9 cellular contexts compared by ENCODE assay signal in the genomic region with DNA sequence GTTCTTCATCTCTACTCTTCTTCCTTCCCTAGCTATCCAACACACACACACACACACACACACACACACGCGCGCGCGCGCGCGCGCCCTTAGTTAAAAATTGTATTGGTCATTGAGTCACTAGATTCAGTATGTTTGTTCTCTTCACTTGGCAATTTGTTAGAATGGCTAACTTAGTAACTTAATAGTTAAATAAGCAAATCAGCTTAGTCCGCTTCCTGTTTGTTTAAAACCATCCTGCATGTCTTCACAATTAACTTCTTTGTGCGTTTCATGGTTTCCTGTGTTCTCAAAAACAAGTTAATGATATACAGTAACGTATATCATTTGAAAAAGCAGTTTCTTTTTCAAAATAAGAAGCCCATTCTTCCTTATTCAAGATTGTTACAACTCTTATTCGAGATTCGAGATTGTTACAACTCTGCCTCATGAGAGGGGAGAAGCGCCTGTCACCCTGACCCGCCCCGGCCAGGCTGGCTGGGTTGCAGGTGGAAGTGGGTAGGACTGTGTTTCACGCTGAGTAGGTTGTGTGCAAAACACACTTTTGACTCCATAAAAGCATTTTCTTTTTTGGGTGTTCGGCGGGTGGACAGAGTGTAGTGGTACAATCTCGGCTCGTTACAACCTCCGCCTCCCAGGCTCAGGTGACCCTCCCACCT. TPM values are rescaled to one million over a fixed set of nuclear protein-coding genes. Genes with fewer than 3 reads are reported as not detected.
DNase-seq lines count a peak whose midpoint lies in the region; ATAC-seq, FAIRE-seq and TF ChIP-seq lines count a peak whose summit lies in the region.
"Had no signal": no experiment of that assay in that cellular context is flagged by ENCODE, and none has a peak within 500 bp of the region (broad histone marks: within the 10 kb centered on the region; RNA-seq: fewer than 3 reads in every experiment).

No MANE protein-coding gene starts in this region.

- no peaks in the 10 kb centered on the region for H3K9me3 ChIP-seq in HepG2 (ENCODE audit: low read length)
- no peaks in the 10 kb centered on the region for H3K9me3 ChIP-seq in right lobe of liver
- H3K9me3 ChIP-seq in upper lobe of left lung = no peaks in the 10 kb centered on the region

- ATAC-seq in HepG2 = no peak
- no peak for ATAC-seq in right lobe of liver
- no peak for ATAC-seq in upper lobe of left lung (ENCODE audit: low FRiP score in 2 of 2)

- POLR2A ChIA-PET in HepG2 (lab: Yijun Ruan, JAX) = interaction anchor here (3.1 kb wide), 1 partner anchor 9 kb away, joined by 22 read pairs; a partner anchor contains a TSS

- FAIRE-seq in HepG2 (lab: Jason Lieb, UNC) (no peak), D721Med (lab: Jason Lieb, UNC) (no peak)

- peak overlapping the region; percentile 50 for H3K27ac ChIP-seq in HepG2 (ENCODE audit: extremely low read length, insufficient read depth, low read length)
- H3K27ac ChIP-seq in right lobe of liver = no peak overlapping the region
- H3K27ac ChIP-seq in upper lobe of left lung = peak overlapping the region; percentile 48 to 68 (median 62)

- CTCF ChIA-PET in HepG2 (lab: Yijun Ruan, JAX; ENCODE audit: low intra/inter-chr PET ratio, low total read pairs) = no interaction called here

- no peak overlapping the region for H2AFZ ChIP-seq in HepG2 (ENCODE audit: low read length)

- BruUV-seq in HepG2 (replicated peaks; lab: Mats Ljungman, UMichigan) = no TSS peak

- no peaks in the 10 kb centered on the region for H3K79me2 ChIP-seq in HepG2 (ENCODE audit: insufficient read depth, low read length)

- H3K27me3 ChIP-seq in HepG2 (ENCODE audit: control insufficient read depth in 1 of 2, insufficient read depth in 2 of 2, low read length in 2 of 2) (no peaks in the 10 kb centered on the region), right lobe of liver (no peaks in the 10 kb centered on the region), upper lobe of left lung (no peaks in the 10 kb centered on the region)

- H3K4me1 Mint-ChIP-seq in chondrocyte (ENCODE audit: low read depth) = no peaks in the 10 kb centered on the region

- H3K4me2 ChIP-seq in HepG2 (ENCODE audit: low read depth, low read length) = no peak overlapping the region

- DNase-seq in HepG2 (ENCODE audit: low spot score) = peak; percentile 58
- no peak for DNase-seq in right lobe of liver
- DNase-seq in RPMI7951 (ENCODE audit: low read depth) = peak; percentile 44
- DNase-seq in chondrocyte (ENCODE audit: low spot score) = peak; percentile 66
- DNase-seq in upper lobe of left lung = peak in 1 of 2 donors; percentile 81
- no peak for DNase-seq in NCI-H69 (lab: John Stamatoyannopoulos, UW)
- DNase-seq in D721Med (ENCODE audit: insufficient read length, low spot score) = no peak
- DNase-seq in midbrain (lab: John Stamatoyannopoulos, UW) = no peak
- DNase-seq: NCI-H187 treated with DMSO at 0.1 percent for 48 hours had no signal

- H4K20me1 ChIP-seq in HepG2 (ENCODE audit: insufficient read depth, low read length) = no peaks in the 10 kb centered on the region

- WGBS in HepG2 (ENCODE audit: low lambda C conversion rate) = 95% methylated on average over 23 of the region's 23 CpGs
- 73% methylated on average over 18 of the region's 23 CpGs for WGBS in right lobe of liver (ENCODE audit: insufficient coverage, low coverage, low lambda C conversion rate, missing lambda C conversion rate)
- 79 to 80% methylated on average over 23 of the region's 23 CpGs for WGBS in upper lobe of left lung, 2 donors

- H3K27me3 Mint-ChIP-seq in chondrocyte (ENCODE audit: low read depth) = no peaks in the 10 kb centered on the region

- H3K4me3 Mint-ChIP-seq in chondrocyte (ENCODE audit: unreplicated experiment) = no peak overlapping the region

- H3K4me1 ChIP-seq in HepG2 (ENCODE audit: insufficient read depth, low read length) (peaks cover 59% of the 10 kb centered on the region), right lobe of liver (no peaks in the 10 kb centered on the region), upper lobe of left lung (peaks cover 0 to 13% (median 2%) of the 10 kb centered on the region in 4 donors)

- peaks cover 5% of the 10 kb centered on the region for H3K36me3 Mint-ChIP-seq in chondrocyte (ENCODE audit: low read depth)

- in situ Hi-C loops in HepG2 (cut with HindIII; ENCODE audit: extremely low pct_ligation_motif_present, low pct_unique_long_range_greater_than_20kb) = no loop called here

- TF ChIP-seq POLR2A in HepG2 (IDR thresholded peaks at IDR 0.05; ENCODE audit: insufficient read depth in 1 of 2, low read depth in 2 of 2, low read length in 2 of 2) (no peak), right lobe of liver (IDR thresholded peaks at IDR 0.05) (no peak), upper lobe of left lung (IDR thresholded peaks at IDR 0.05) (no peak)

- H3K27ac Mint-ChIP-seq in chondrocyte (ENCODE audit: unreplicated experiment) = no peak overlapping the region

- peaks cover 0 to 4% of the 10 kb centered on the region in 2 experiments; a peak in 1 of 5 replicates for H3K36me3 ChIP-seq in HepG2 (replicated peaks in 1 of 2; ENCODE audit: control insufficient read depth in 1 of 2, insufficient read depth in 2 of 2, low read length in 2 of 2)
- H3K36me3 ChIP-seq in right lobe of liver = no peaks in the 10 kb centered on the region
- peaks cover 0 to 42% (median 3%) of the 10 kb centered on the region in 4 donors for H3K36me3 ChIP-seq in upper lobe of left lung

- TF ChIP-seq RAD21 in HepG2 (CRISPR knock-in tag; IDR thresholded peaks at IDR 0.05) = no peak

- H3K9ac ChIP-seq in HepG2 (ENCODE audit: insufficient read depth, low read depth, low read length) = no peak overlapping the region

- intact Hi-C loops in HepG2 (cut with micrococcal nuclease; ENCODE audit: unreplicated experiment) (no loop called here), right lobe of liver (cut with DNase I) (no loop called here)

- no peak for TF ChIP-seq EP300 in HepG2 (IDR thresholded peaks at IDR 0.05; ENCODE audit: low read depth in 2 of 2, low read length in 2 of 2)
- no peak for TF ChIP-seq EP300 in HepG2 (CRISPR knock-in tag; IDR thresholded peaks at IDR 0.05; ENCODE audit: borderline replicate concordance)
- TF ChIP-seq EP300 in upper lobe of left lung (IDR thresholded peaks at IDR 0.05) = no peak

- TF ChIP-seq CTCF in HepG2 (CRISPR knock-in tag; IDR thresholded peaks at IDR 0.05) = no peak
- TF ChIP-seq CTCF in right lobe of liver (IDR thresholded peaks at IDR 0.05) = no peak
- TF ChIP-seq CTCF in chondrocyte (IDR thresholded peaks at IDR 0.05) = no peak
- TF ChIP-seq CTCF in upper lobe of left lung (IDR thresholded peaks at IDR 0.05) = no peak
- no peak for TF ChIP-seq CTCF in D721Med (IDR thresholded peaks at IDR 0.05; ENCODE audit: insufficient read depth, missing control alignments)

- no peaks in the 10 kb centered on the region for H3K9me3 Mint-ChIP-seq in chondrocyte (ENCODE audit: low read depth)

- H3K4me3 ChIP-seq in HepG2 (replicated peaks in 1 of 3; ENCODE audit: insufficient read depth in 1 of 3, low read depth in 2 of 3, low read length in 3 of 3) (no peak overlapping the region), right lobe of liver (no peak overlapping the region), upper lobe of left lung (no peak overlapping the region)

RNA-seq across cellular contexts. Expression of a gene that starts 9.5 kb away (rescaled TPM):
- total RNA-seq in HepG2 (2016; rRNA removed; fragmentation: Illumina TruSeq; extraction: Trizol) (8.4 and 21.2 TPM in 2 replicates), right lobe of liver (10 to 100 TPM; 11.5 to 37.6 (median 21.6) TPM), chondrocyte (10.2 to 14.0 TPM (median 10.4 TPM) in 3 replicates), upper lobe of left lung (10 to 100 TPM; 17.2 to 52.4 (median 26.5) TPM)
- total RNA-seq in HepG2 (2016; cell fraction: cytosol; rRNA removed; fragmentation: Illumina TruSeq; extraction: Trizol; ENCODE audit: low read depth) = 5.5 and 5.9 TPM in 2 replicates
- 6.5 and 21.5 TPM in 2 replicates for total RNA-seq in HepG2 (2016; cell fraction: insoluble cytoplasmic fraction; rRNA removed; fragmentation: Illumina TruSeq; extraction: Trizol)
- 8.5 and 9.2 TPM in 2 replicates for total RNA-seq in HepG2 (2016; cell fraction: membrane; rRNA removed; fragmentation: Illumina TruSeq; extraction: Trizol)
- 22.7 and 27.7 TPM in 2 replicates for total RNA-seq in HepG2 (2016; cell fraction: nucleus; rRNA removed; fragmentation: Illumina TruSeq; extraction: Trizol)
- polyA plus RNA-seq in HepG2 (2011; rRNA removed) = 27.9 and 43.4 TPM in 2 replicates
- 24.2 and 26.5 TPM in 2 replicates for polyA plus RNA-seq in HepG2 (2011; cell fraction: cytosol; rRNA removed)
- 68.4 and 71.2 TPM in 2 replicates for polyA plus RNA-seq in HepG2 (2011; cell fraction: nucleus; rRNA removed)
- polyA plus RNA-seq in HepG2 (2012) = 35.8 and 38.5 TPM in 2 replicates
- 4.3 and 4.5 TPM in 2 replicates for polyA plus RNA-seq in HepG2 (2016; cell fraction: cytosol; fragmentation: Illumina TruSeq; extraction: Trizol; ENCODE audit: low read depth)
- 11.7 and 14.4 TPM in 2 replicates for polyA plus RNA-seq in HepG2 (2016; cell fraction: insoluble cytoplasmic fraction; fragmentation: Illumina TruSeq; extraction: Trizol; ENCODE audit: low read depth)
- 10.0 and 11.0 TPM in 2 replicates for polyA plus RNA-seq in HepG2 (2016; cell fraction: membrane; fragmentation: Illumina TruSeq; extraction: Trizol; ENCODE audit: low read depth)
- 48.6 and 52.0 TPM in 2 replicates for polyA plus RNA-seq in HepG2 (2016; cell fraction: nucleus; fragmentation: Illumina TruSeq; extraction: Trizol; ENCODE audit: insufficient read depth, low read depth)
- polyA minus RNA-seq in HepG2 (2011; rRNA and poly(A)+ RNA removed; ENCODE audit: low replicate concordance) = 49.9 and 152 TPM in 2 replicates
- 50.4 and 69.9 TPM in 2 replicates for polyA minus RNA-seq in HepG2 (2011; cell fraction: cytosol; rRNA and poly(A)+ RNA removed)
- 56.1 and 70.2 TPM in 2 replicates for polyA minus RNA-seq in HepG2 (2011; cell fraction: nucleus; rRNA and poly(A)+ RNA removed)
- total RNA-seq in RPMI7951 (2014; rRNA removed; shearing (Covaris generic)) = 3.6 and 4.8 TPM in 2 replicates

RNA-seq across cellular contexts. Expression of a gene that starts 37.2 kb away (rescaled TPM):
- total RNA-seq in HepG2 (2016; rRNA removed; fragmentation: Illumina TruSeq; extraction: Trizol) (0.35 and 1.5 TPM in 2 replicates), right lobe of liver (1 to 10 TPM in 5 of 6 experiments, under 1 TPM in 1; 0.98 to 4.0 (median 2.7) TPM), chondrocyte (1.9 to 4.4 TPM (median 3.2 TPM) in 3 replicates), upper lobe of left lung (10 to 100 TPM in 2 of 6 donors, 1 to 10 TPM in 4; 2.0 to 27.2 (median 2.8) TPM)
- total RNA-seq in HepG2 (2016; cell fraction: cytosol; rRNA removed; fragmentation: Illumina TruSeq; extraction: Trizol; ENCODE audit: low read depth) = 0.35 and 0.51 TPM in 2 replicates
- total RNA-seq in HepG2 (2016; cell fraction: insoluble cytoplasmic fraction; rRNA removed; fragmentation: Illumina TruSeq; extraction: Trizol) = 0.61 and 2.2 TPM in 2 replicates
- total RNA-seq in HepG2 (2016; cell fraction: membrane; rRNA removed; fragmentation: Illumina TruSeq; extraction: Trizol) = 0.77 and 0.90 TPM in 2 replicates
- total RNA-seq in HepG2 (2016; cell fraction: nucleus; rRNA removed; fragmentation: Illumina TruSeq; extraction: Trizol) = 2.3 and 2.8 TPM in 2 replicates
- 1.6 and 2.7 TPM in 2 replicates for polyA plus RNA-seq in HepG2 (2011; rRNA removed)
- polyA plus RNA-seq in HepG2 (2011; cell fraction: cytosol; rRNA removed) = 0.71 and 0.90 TPM in 2 replicates
- 17.9 and 22.1 TPM in 2 replicates for polyA plus RNA-seq in HepG2 (2011; cell fraction: nucleus; rRNA removed)
- 0.72 and 2.1 TPM in 2 replicates for polyA plus RNA-seq in HepG2 (2012)
- polyA plus RNA-seq in HepG2 (2016; cell fraction: cytosol; fragmentation: Illumina TruSeq; extraction: Trizol; ENCODE audit: low read depth) = 0.47 and 0.50 TPM in 2 replicates
- 0.32 and 0.50 TPM in 2 replicates for polyA plus RNA-seq in HepG2 (2016; cell fraction: insoluble cytoplasmic fraction; fragmentation: Illumina TruSeq; extraction: Trizol; ENCODE audit: low read depth)
- 0.47 and 0.74 TPM in 2 replicates for polyA plus RNA-seq in HepG2 (2016; cell fraction: membrane; fragmentation: Illumina TruSeq; extraction: Trizol; ENCODE audit: low read depth)
- 9.2 and 10.4 TPM in 2 replicates for polyA plus RNA-seq in HepG2 (2016; cell fraction: nucleus; fragmentation: Illumina TruSeq; extraction: Trizol; ENCODE audit: insufficient read depth, low read depth)
- 1.6 and 5.1 TPM in 2 replicates for polyA minus RNA-seq in HepG2 (2011; rRNA and poly(A)+ RNA removed; ENCODE audit: low replicate concordance)
- not detected in 2 replicates for polyA minus RNA-seq in HepG2 (2011; cell fraction: cytosol; rRNA and poly(A)+ RNA removed)
- polyA minus RNA-seq in HepG2 (2011; cell fraction: nucleus; rRNA and poly(A)+ RNA removed) = 3.9 and 4.1 TPM in 2 replicates
- total RNA-seq in RPMI7951 (2014; rRNA removed; shearing (Covaris generic)) = 0.84 and 1.8 TPM in 2 replicates

RNA-seq across cellular contexts. Expression of a gene that starts 45.9 kb away (rescaled TPM):
- total RNA-seq in HepG2 (2016; rRNA removed; fragmentation: Illumina TruSeq; extraction: Trizol) = 3.0 and 5.9 TPM in 2 replicates
- total RNA-seq in HepG2 (2016; cell fraction: cytosol; rRNA removed; fragmentation: Illumina TruSeq; extraction: Trizol; ENCODE audit: low read depth) = 1.1 and 2.4 TPM in 2 replicates
- 2.3 and 6.5 TPM in 2 replicates for total RNA-seq in HepG2 (2016; cell fraction: insoluble cytoplasmic fraction; rRNA removed; fragmentation: Illumina TruSeq; extraction: Trizol)
- total RNA-seq in HepG2 (2016; cell fraction: membrane; rRNA removed; fragmentation: Illumina TruSeq; extraction: Trizol) = 2.0 and 2.2 TPM in 2 replicates
- total RNA-seq in HepG2 (2016; cell fraction: nucleus; rRNA removed; fragmentation: Illumina TruSeq; extraction: Trizol) = 6.5 and 8.1 TPM in 2 replicates
- polyA plus RNA-seq in HepG2 (2011; rRNA removed) = 8.4 and 9.8 TPM in 2 replicates
- polyA plus RNA-seq in HepG2 (2011; cell fraction: cytosol; rRNA removed) = 8.0 and 8.1 TPM in 2 replicates
- 9.1 and 9.4 TPM in 2 replicates for polyA plus RNA-seq in HepG2 (2011; cell fraction: nucleus; rRNA removed)
- 7.9 and 10.3 TPM in 2 replicates for polyA plus RNA-seq in HepG2 (2012)
- polyA plus RNA-seq in HepG2 (2016; cell fraction: cytosol; fragmentation: Illumina TruSeq; extraction: Trizol; ENCODE audit: low read depth) = 0.29 and 0.40 TPM in 2 replicates
- polyA plus RNA-seq in HepG2 (2016; cell fraction: insoluble cytoplasmic fraction; fragmentation: Illumina TruSeq; extraction: Trizol; ENCODE audit: low read depth) = 2.5 and 3.5 TPM in 2 replicates
- 0.74 and 1.2 TPM in 2 replicates for polyA plus RNA-seq in HepG2 (2016; cell fraction: membrane; fragmentation: Illumina TruSeq; extraction: Trizol; ENCODE audit: low read depth)
- polyA plus RNA-seq in HepG2 (2016; cell fraction: nucleus; fragmentation: Illumina TruSeq; extraction: Trizol; ENCODE audit: insufficient read depth, low read depth) = 11.8 and 13.7 TPM in 2 replicates
- 13.7 and 29.0 TPM in 2 replicates for polyA minus RNA-seq in HepG2 (2011; rRNA and poly(A)+ RNA removed; ENCODE audit: low replicate concordance)
- 9.9 and 11.2 TPM in 2 replicates for polyA minus RNA-seq in HepG2 (2011; cell fraction: cytosol; rRNA and poly(A)+ RNA removed)
- polyA minus RNA-seq in HepG2 (2011; cell fraction: nucleus; rRNA and poly(A)+ RNA removed) = 5.8 and 8.3 TPM in 2 replicates
- total RNA-seq in right lobe of liver = 1 to 10 TPM; 2.3 to 4.9 (median 3.7) TPM
- 5.3 and 5.9 TPM in 2 replicates for total RNA-seq in RPMI7951 (2014; rRNA removed; shearing (Covaris generic))
- total RNA-seq in chondrocyte = 7.6 to 8.3 TPM (median 7.7 TPM) in 3 replicates
- 10 to 100 TPM; 12.8 to 26.9 (median 22.1) TPM for total RNA-seq in upper lobe of left lung

RNA-seq across cellular contexts. Expression of a gene that starts 51.2 kb away (rescaled TPM):
- total RNA-seq in HepG2 (2016; rRNA removed; fragmentation: Illumina TruSeq; extraction: Trizol) (23.2 and 26.7 TPM in 2 replicates), right lobe of liver (10 to 100 TPM in 3 of 6 experiments, 1 to 10 TPM in 3; 6.0 to 16.3 (median 9.7) TPM), chondrocyte (7.9 to 11.2 TPM (median 8.3 TPM) in 3 replicates), upper lobe of left lung (10 to 100 TPM in 3 of 6 donors, 1 to 10 TPM in 3; 7.1 to 13.6 (median 11.3) TPM)
- 40.7 and 45.8 TPM in 2 replicates for total RNA-seq in HepG2 (2016; cell fraction: cytosol; rRNA removed; fragmentation: Illumina TruSeq; extraction: Trizol; ENCODE audit: low read depth)
- total RNA-seq in HepG2 (2016; cell fraction: insoluble cytoplasmic fraction; rRNA removed; fragmentation: Illumina TruSeq; extraction: Trizol) = 26.3 and 27.1 TPM in 2 replicates
- total RNA-seq in HepG2 (2016; cell fraction: membrane; rRNA removed; fragmentation: Illumina TruSeq; extraction: Trizol) = 37.4 and 41.3 TPM in 2 replicates
- 10.3 and 11.7 TPM in 2 replicates for total RNA-seq in HepG2 (2016; cell fraction: nucleus; rRNA removed; fragmentation: Illumina TruSeq; extraction: Trizol)
- polyA plus RNA-seq in HepG2 (2011; rRNA removed) = 24.8 and 27.8 TPM in 2 replicates
- 18.3 and 31.5 TPM in 2 replicates for polyA plus RNA-seq in HepG2 (2011; cell fraction: cytosol; rRNA removed)
- polyA plus RNA-seq in HepG2 (2011; cell fraction: nucleus; rRNA removed) = 24.2 and 29.2 TPM in 2 replicates
- 14.6 and 20.3 TPM in 2 replicates for polyA plus RNA-seq in HepG2 (2012)
- 55.3 and 63.9 TPM in 2 replicates for polyA plus RNA-seq in HepG2 (2016; cell fraction: cytosol; fragmentation: Illumina TruSeq; extraction: Trizol; ENCODE audit: low read depth)
- polyA plus RNA-seq in HepG2 (2016; cell fraction: insoluble cytoplasmic fraction; fragmentation: Illumina TruSeq; extraction: Trizol; ENCODE audit: low read depth) = 33.9 and 35.0 TPM in 2 replicates
- 40.8 and 47.0 TPM in 2 replicates for polyA plus RNA-seq in HepG2 (2016; cell fraction: membrane; fragmentation: Illumina TruSeq; extraction: Trizol; ENCODE audit: low read depth)
- polyA plus RNA-seq in HepG2 (2016; cell fraction: nucleus; fragmentation: Illumina TruSeq; extraction: Trizol; ENCODE audit: insufficient read depth, low read depth) = 23.0 and 24.9 TPM in 2 replicates
- 10.9 and 17.9 TPM in 2 replicates for polyA minus RNA-seq in HepG2 (2011; rRNA and poly(A)+ RNA removed; ENCODE audit: low replicate concordance)
- polyA minus RNA-seq in HepG2 (2011; cell fraction: cytosol; rRNA and poly(A)+ RNA removed) = 4.6 and 5.6 TPM in 2 replicates
- 8.2 and 14.2 TPM in 2 replicates for polyA minus RNA-seq in HepG2 (2011; cell fraction: nucleus; rRNA and poly(A)+ RNA removed)
- total RNA-seq in RPMI7951 (2014; rRNA removed; shearing (Covaris generic)) = 20.7 and 25.8 TPM in 2 replicates

Comparison
In these comparisons a context has a peak if more than half of its experiments do, and no peak if none do; other contexts are left out.
1. DNase-seq: peak in HepG2 (single experiment), RPMI7951 (single experiment) and chondrocyte (single experiment); none in right lobe of liver (0 of 3), NCI-H69 (single experiment), D721Med (single experiment) and midbrain (single experiment).
2. H3K27ac ChIP-seq: peak in HepG2 (single experiment) and upper lobe of left lung (4 of 4); none in right lobe of liver (0 of 3).